In genomic region chr2:8643238-8643995, GRCh38 we compare ENCODE assay signal across 19 cellular contexts.
"Had no signal": no experiment of that assay in that cellular context is flagged by ENCODE, and none has a peak within 500 bp of the region (broad histone marks: within the 10 kb centered on the region; RNA-seq: fewer than 3 reads in every experiment).

No MANE protein-coding gene starts in this region.

- H3K4me1 ChIP-seq: colonic mucosa, pancreas, thyroid gland had no signal

- H3K4me2 ChIP-seq: SK-N-SH had no signal

- H3K4me1 Mint-ChIP-seq: activated naive CD4-positive, alpha-beta T cell treated with anti-CD3 and anti-CD28 coated beads, Interleukin-2, amount 50 U/mL, for 24 hours had no signal

- H3K4me3 ChIP-seq: colonic mucosa, esophagus muscularis mucosa, lung, pancreas, thyroid gland had no signal

- H3K27ac ChIP-seq: colonic mucosa, pancreas, thyroid gland had no signal

- H3K27ac Mint-ChIP-seq: activated T-helper 2 cell treated with anti-CD3 and anti-CD28 coated beads, Interferon-gamma antibody, Interleukin-2, Interleukin-4, amounts not matched to agents 10 μg/mL and 5 μg/mL and 100 μg/mL, durations not matched to agents 14 hours and 24 hours and 36 hours; stimulated activated naive B cell treated with anti-CD40 and anti-IgM and Interleukin-4, amounts not matched to agents 10 μg/mL and 1 μg/mL and 100 μg/mL, for 72 hours had no signal

- H3K36me3 ChIP-seq: colonic mucosa, esophagus muscularis mucosa, pancreas, thyroid gland had no signal

- DNase-seq: activated CD4-positive, alpha-beta T cell treated with anti-CD3 and anti-CD28 coated beads for 1 hour; activated CD4-positive, alpha-beta T cell treated with anti-CD3 and anti-CD28 coated beads, Interleukin-2, amount 50 U/mL, for 4 hours; activated T-cell treated with anti-CD3 and anti-CD28 coated beads, Interleukin-2, amount 50 U/mL, for 1 hour; amniotic stem cell; central memory CD4-positive, alpha-beta T cell; colonic mucosa; foreskin fibroblast; pancreas; stimulated activated CD4-positive, alpha-beta T cell treated with anti-CD3 and anti-CD28 coated beads, Interleukin-15, amount 100 ng/mL, for 24 hours; stimulated activated CD4-positive, alpha-beta T cell treated with anti-CD3 and anti-CD28 coated beads, Interleukin-4, amount 100 ng/mL, for 1 hour; stimulated activated naive B cell treated with anti-CD40 and anti-IgM and Interleukin-4, amounts not matched to agents 10 μg/mL and 1 μg/mL and 100 μg/mL, for 72 hours; T-helper 1 cell; T1000; thyroid gland had no signal

- H3K27me3 ChIP-seq: colonic mucosa, esophagus muscularis mucosa, pancreas, thyroid gland had no signal

- H3K9me3 ChIP-seq: colonic mucosa, esophagus muscularis mucosa, pancreas, SK-N-SH, thyroid gland had no signal

- H3K9me3 Mint-ChIP-seq: activated naive CD4-positive, alpha-beta T cell treated with anti-CD3 and anti-CD28 coated beads, Interleukin-2, amount 50 U/mL, for 24 hours had no signal

- H3K4me3 Mint-ChIP-seq: activated naive CD4-positive, alpha-beta T cell treated with anti-CD3 and anti-CD28 coated beads, Interleukin-2, amount 50 U/mL, for 24 hours; stimulated activated naive B cell treated with anti-CD40 and anti-IgM and Interleukin-4, amounts not matched to agents 10 μg/mL and 1 μg/mL and 100 μg/mL, for 72 hours had no signal

- H3K27me3 Mint-ChIP-seq: activated naive CD4-positive, alpha-beta T cell treated with anti-CD3 and anti-CD28 coated beads, Interleukin-2, amount 50 U/mL, for 24 hours had no signal

- H3K9ac ChIP-seq: SK-N-SH had no signal

- ATAC-seq: stimulated activated naive B cell treated with anti-CD40 and anti-IgM and Interleukin-4, amounts not matched to agents 10 μg/mL and 1 μg/mL and 100 μg/mL, for 72 hours had no signal
